Comparison of ENCODE assay signal across 8 cellular contexts in genomic region chr11:106021967-106022794, GRCh38. TPM values are rescaled to one million over a fixed set of nuclear protein-coding genes. Genes with fewer than 3 reads are reported as not detected.
DNase-seq lines count a peak whose midpoint lies in the region; ATAC-seq and TF ChIP-seq lines count a peak whose summit lies in the region.

Gene MSANTD4 (minus strand): TSS chr11:106022240. CDS start chr11:106010917, 11,323 bp downstream.

- ATAC-seq in CD4-positive, CD25-positive, alpha-beta regulatory T cell (ENCODE audit: low read depth in 2 of 2) = peak; percentile 96 to 97
- ATAC-seq in GM19455 (IDR thresholded peaks at IDR 0.05; ENCODE audit: unreplicated experiment) (peak; percentile 99), lower lobe of right lung (peak; percentile 99 to 100)

- H3K27ac Mint-ChIP-seq in CD4-positive, CD25-positive, alpha-beta regulatory T cell = peak within 1 kb of the TSS; percentile 67 to 97 (median 93)

- H3K9me3 Mint-ChIP-seq in CD4-positive, CD25-positive, alpha-beta regulatory T cell = peaks cover 0 to 3% (median 2%) of the 10 kb centered on the region in 7 donors

- H3K4me1 Mint-ChIP-seq in CD4-positive, CD25-positive, alpha-beta regulatory T cell = peaks cover 17 to 54% (median 37%) of the 10 kb centered on the region in 4 donors

- H3K36me3 ChIP-seq in CD4-positive, CD25-positive, alpha-beta regulatory T cell (ENCODE audit: control insufficient read depth, insufficient read depth, low read length) = no peaks in the 10 kb centered on the region
- no peaks in the 10 kb centered on the region for H3K36me3 ChIP-seq in lower lobe of right lung

- H3K4me1 ChIP-seq in CD4-positive, CD25-positive, alpha-beta regulatory T cell (ENCODE audit: control insufficient read depth, insufficient read depth, low read length, poor library complexity, severe bottlenecking) = peaks cover 29% of the 10 kb centered on the region
- peaks cover 23% of the 10 kb centered on the region for H3K4me1 ChIP-seq in lower lobe of right lung

- peak within 1 kb of the TSS; percentile 94 to 99 (median 98) for H3K4me3 Mint-ChIP-seq in CD4-positive, CD25-positive, alpha-beta regulatory T cell

- peaks cover 0 to 5% of the 10 kb centered on the region in 2 experiments for H3K9me3 ChIP-seq in CD4-positive, CD25-positive, alpha-beta regulatory T cell (ENCODE audit: control insufficient read depth in 2 of 2, low read length in 2 of 2)
- no peaks in the 10 kb centered on the region for H3K9me3 ChIP-seq in lower lobe of right lung

- H3K27me3 Mint-ChIP-seq in CD4-positive, CD25-positive, alpha-beta regulatory T cell = peaks cover 10% of the 10 kb centered on the region

- DNase-seq in CD4-positive, CD25-positive, alpha-beta regulatory T cell = peak; percentile 88 to 99 (median 94)
- DNase-seq in HL-60 (ENCODE audit: low read depth in 1 of 2, low spot score in 1 of 2) (peak; percentile 97 to 99), NK-92 (lab: John Stamatoyannopoulos, UW; ENCODE audit: unreplicated experiment) (peak; percentile 76), lower lobe of right lung (peak; percentile 99)
- DNase-seq in activated CD8-positive, alpha-beta memory T cell treated with anti-CD3 and anti-CD28 coated beads for 1 hour (ENCODE audit: extremely low read depth in 1 of 2, low read depth in 1 of 2) = peak; percentile 85 to 91
- peak; percentile 95 for DNase-seq in effector CD4-positive, alpha-beta T cell
- peak; percentile 90 to 96 (median 95) for DNase-seq in stimulated activated CD4-positive, alpha-beta T cell treated with anti-CD3 and anti-CD28 coated beads, TNF-alpha, amount 100 ng/mL, for 24 hours (ENCODE audit: low read depth in 3 of 3)

- H3K4me3 ChIP-seq in CD4-positive, CD25-positive, alpha-beta regulatory T cell (ENCODE audit: low read depth, low read length) = peak within 1 kb of the TSS; percentile 87
- H3K4me3 ChIP-seq in HL-60 (replicated peaks; ENCODE audit: insufficient read depth, low read length) (peak within 1 kb of the TSS; percentile 99), lower lobe of right lung (peak within 1 kb of the TSS; percentile 97)

- intact Hi-C loops in lower lobe of right lung (cut with DNase I) = no loop called here

- no peak for TF ChIP-seq CTCF in HL-60 (IDR thresholded peaks at IDR 0.05; ENCODE audit: insufficient read depth, low read length)
- TF ChIP-seq CTCF in lower lobe of right lung (IDR thresholded peaks at IDR 0.05) = no peak

- peaks cover 19% of the 10 kb centered on the region for H3K36me3 Mint-ChIP-seq in CD4-positive, CD25-positive, alpha-beta regulatory T cell

- H3K27me3 ChIP-seq in CD4-positive, CD25-positive, alpha-beta regulatory T cell (ENCODE audit: control insufficient read depth, insufficient read depth, low read length) = peaks cover 3% of the 10 kb centered on the region
- H3K27me3 ChIP-seq in HL-60 (ENCODE audit: insufficient read depth, poor library complexity, severe bottlenecking) (no peaks in the 10 kb centered on the region), lower lobe of right lung (ENCODE audit: low read depth) (no peaks in the 10 kb centered on the region)

- H3K27ac ChIP-seq in CD4-positive, CD25-positive, alpha-beta regulatory T cell (ENCODE audit: insufficient read depth, low read length, poor library complexity, severe bottlenecking) = peak within 1 kb of the TSS; percentile 56
- peak within 1 kb of the TSS; percentile 76 for H3K27ac ChIP-seq in HL-60 (replicated peaks)
- peak within 1 kb of the TSS; percentile 82 for H3K27ac ChIP-seq in lower lobe of right lung

RNA-seq across cellular contexts. Expression of gene MSANTD4, which starts in this region (rescaled TPM):
- 8.3 TPM for total RNA-seq in CD4-positive, CD25-positive, alpha-beta regulatory T cell
- polyA plus RNA-seq in CD4-positive, CD25-positive, alpha-beta regulatory T cell = 1 to 10 TPM; 4.0 to 8.1 (median 4.8) TPM
- 19.6 TPM for total RNA-seq in lower lobe of right lung

Comparison
In these comparisons a context has a peak if more than half of its experiments do, and no peak if none do; other contexts are left out.
1. Peak in every context shown above with its lines: DNase-seq, ATAC-seq, H3K4me3 ChIP-seq and H3K27ac ChIP-seq.